ENCODE assay signal across 16 cellular contexts in the genomic region with DNA sequence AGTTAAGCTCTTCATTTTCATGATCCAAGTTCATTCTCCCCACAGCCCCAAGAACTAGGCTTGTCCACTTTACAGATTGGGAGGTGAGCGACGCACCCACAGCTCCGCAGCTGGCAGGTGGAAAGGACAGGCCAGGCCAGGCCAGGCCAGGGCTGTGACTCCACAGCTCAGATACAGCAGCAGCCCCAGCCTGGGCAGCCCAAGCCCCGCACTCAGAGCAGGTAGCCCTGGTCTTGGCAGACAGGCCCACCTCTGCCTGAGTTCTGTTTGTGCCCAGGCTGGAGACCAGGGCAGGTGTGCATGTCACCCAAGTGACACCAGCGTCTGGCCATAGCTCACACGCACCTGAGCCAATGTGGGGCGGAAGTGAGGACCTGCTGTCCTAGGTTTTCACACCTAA.
"Had no signal": no experiment of that assay in that cellular context is flagged by ENCODE, and none has a peak within 500 bp of the region (broad histone marks: within the 10 kb centered on the region; RNA-seq: fewer than 3 reads in every experiment).

No MANE protein-coding gene starts in this region.

- H2AFZ ChIP-seq: neural progenitor cell, parathyroid adenoma had no signal

- H3K4me2 ChIP-seq: neural progenitor cell had no signal

- ATAC-seq: activated naive CD8-positive, alpha-beta T cell treated with anti-CD3 and anti-CD28 coated beads, Interleukin-2, amount 50 U/mL, for 24 hours; lower lobe of right lung had no signal

- H3K79me2 ChIP-seq: parathyroid adenoma had no signal

- H3K9me3 ChIP-seq: ascending aorta, lower lobe of right lung, thoracic aorta, uterus had no signal

- H3K9ac ChIP-seq: neural progenitor cell, parathyroid adenoma had no signal

- H3K4me1 ChIP-seq: neural progenitor cell, parathyroid adenoma, uterus had no signal

- H3K27ac ChIP-seq: ascending aorta, lower lobe of right lung, neural progenitor cell, parathyroid adenoma, thoracic aorta, uterus had no signal

- DNase-seq: activated B cell treated with CpG ODN at 0.5 μM for 24 hours; activated CD4-positive, alpha-beta T cell treated with anti-CD3 and anti-CD28 coated beads, Interleukin-2, amount 10 ng/mL, durations not matched to agents 7 days and 5 days; activated naive CD8-positive, alpha-beta T cell treated with anti-CD3 and anti-CD28 coated beads, Interleukin-2, amount 50 U/mL, for 24 hours; foreskin melanocyte; midbrain; retina; stimulated activated CD4-positive, alpha-beta T cell treated with anti-CD3 and anti-CD28 coated beads, Interleukin-1b, Interleukin-23, amount 100 ng/mL, for 48 hours had no signal

- H3K27me3 ChIP-seq: ascending aorta, neural progenitor cell had no signal

- FAIRE-seq: bronchial epithelial cell, endothelial cell of umbilical vein, keratinocyte had no signal

- H3K36me3 ChIP-seq: ascending aorta, lower lobe of right lung, neural progenitor cell, thoracic aorta, uterus had no signal

- H3K4me3 ChIP-seq: ascending aorta, lower lobe of right lung, neural progenitor cell, thoracic aorta, uterus had no signal
